ENCODE assay signal across 8 cellular contexts in genomic region chr11:65540290-65541092, GRCh38. TPM values are rescaled to one million over a fixed set of nuclear protein-coding genes. Genes with fewer than 3 reads are reported as not detected.
A peak's percentile ranks its signal among the peaks of the same experiment; 100 is the strongest.
DNase-seq lines count a peak whose midpoint lies in the region; ATAC-seq lines count a peak whose summit lies in the region.

No MANE protein-coding gene starts in this region.

- ATAC-seq in GM18502 (IDR thresholded peaks at IDR 0.05; ENCODE audit: poor library complexity, unreplicated experiment) (peak; percentile 74), HG02943 (IDR thresholded peaks at IDR 0.05; ENCODE audit: low read depth, unreplicated experiment) (peak; percentile 63), left colon (peak; percentile 88)

- intact Hi-C loops in left colon (cut with DNase I, micrococcal nuclease) = no loop called here

- DNase-seq in 8988T (peak; percentile 100), NCI-H2171 treated with DMSO at 0.1 percent for 48 hours (lab: John Stamatoyannopoulos, UW) (peak; percentile 48), cerebellum (ENCODE audit: low spot score) (peak; percentile 97), left colon (peak; percentile 89 to 95)
- peak; percentile 72 to 82 for DNase-seq in activated CD4-positive, alpha-beta T cell treated with anti-CD3 and anti-CD28 coated beads for 24 hours (ENCODE audit: low read depth in 2 of 2)
- peak; percentile 89 for DNase-seq in stimulated activated CD4-positive, alpha-beta T cell treated with anti-CD3 and anti-CD28 coated beads, Interleukin-1b, Interleukin-23, amount 100 ng/mL, for 48 hours

RNA-seq across cellular contexts. Expression of gene SCYL1, which starts 15.6 kb away (rescaled TPM):
- total RNA-seq in cerebellum (30.7 TPM), left colon (10 to 100 TPM; 58.4 to 70.8 TPM)

RNA-seq across cellular contexts. Expression of gene LTBP3, which starts 17.7 kb away (rescaled TPM):
- total RNA-seq in cerebellum (27.9 TPM), left colon (10 to 100 TPM; 24.9 to 42.9 TPM)

RNA-seq across cellular contexts. Expression of gene ZNRD2, which starts 29.8 kb away (rescaled TPM):
- 14.3 TPM for total RNA-seq in cerebellum
- 10 to 100 TPM; 15.4 to 18.5 TPM for total RNA-seq in left colon

RNA-seq across cellular contexts. Expression of gene FAM89B, which starts 31.8 kb away (rescaled TPM):
- total RNA-seq in cerebellum (24.7 TPM), left colon (10 to 100 TPM; 24.4 to 33.8 TPM)

RNA-seq across cellular contexts. Expression of gene EHBP1L1, which starts 35.4 kb away (rescaled TPM):
- 11.4 TPM for total RNA-seq in cerebellum
- 10 to 100 TPM; 78.7 to 89.7 TPM for total RNA-seq in left colon

Comparison
In these comparisons a context has a peak if more than half of its experiments do, and no peak if none do; other contexts are left out.
1. Peak in every context shown above with its lines: DNase-seq and ATAC-seq.
2. DNase-seq: peak in every context shown above with its lines; median percentile 100 in 8988T; 97 in cerebellum; 92 in left colon; 89 in stimulated activated CD4-positive, alpha-beta T cell treated with anti-CD3 and anti-CD28 coated beads, Interleukin-1b, Interleukin-23, amount 100 ng/mL, for 48 hours; 77 in activated CD4-positive, alpha-beta T cell treated with anti-CD3 and anti-CD28 coated beads for 24 hours; 48 in NCI-H2171 treated with DMSO at 0.1 percent for 48 hours.